ENCODE assay signal across 31 cellular contexts in genomic region chr5:180632768-180633167, GRCh38. TPM values are rescaled to one million over a fixed set of nuclear protein-coding genes. Genes with fewer than 3 reads are reported as not detected.
DNase-seq lines count a peak whose midpoint lies in the region; ATAC-seq and TF ChIP-seq lines count a peak whose summit lies in the region.
"Had no signal": no experiment of that assay in that cellular context is flagged by ENCODE, and none has a peak within 500 bp of the region (broad histone marks: within the 10 kb centered on the region; RNA-seq: fewer than 3 reads in every experiment).

No MANE protein-coding gene starts in this region.

- no peaks in the 10 kb centered on the region for H3K36me3 Mint-ChIP-seq in activated CD4-positive, alpha-beta memory T cell treated with anti-CD3 and anti-CD28 coated beads, Interleukin-2, amount 10 ng/mL, durations not matched to agents 7 days and 5 days (ENCODE audit: low read depth)
- H3K36me3 Mint-ChIP-seq: immature natural killer cell; naive thymus-derived CD8-positive, alpha-beta T cell had no signal

- 50 to 75% (median 64%) methylated on average over 10 of the region's 10 CpGs for WGBS in heart left ventricle, 4 donors

- H3K27me3 ChIP-seq in heart left ventricle = peaks cover 0 to 11% (median 0%) of the 10 kb centered on the region in 9 donors
- H3K27me3 ChIP-seq in lower lobe of right lung (ENCODE audit: low read depth) = no peaks in the 10 kb centered on the region
- H3K27me3 ChIP-seq: ovary had no signal

- POLR2A ChIA-PET in activated CD4-positive, alpha-beta memory T cell treated with anti-CD3 and anti-CD28 coated beads, Interleukin-2, amount 10 ng/mL, durations not matched to agents 7 days and 5 days (lab: Charles Lee) = no interaction called here

- no peaks in the 10 kb centered on the region for H3K9me3 ChIP-seq in heart left ventricle
- H3K9me3 ChIP-seq in lower lobe of right lung = no peaks in the 10 kb centered on the region
- H3K9me3 ChIP-seq: ovary, tibial artery had no signal

- ATAC-seq in stimulated activated naive CD8-positive, alpha-beta T cell treated with anti-CD3 and anti-CD28 coated beads, Interleukin-15, amount 100 ng/mL, for 72 hours = peak; percentile 14
- ATAC-seq in stimulated activated naive CD8-positive, alpha-beta T cell treated with anti-CD3 and anti-CD28 coated beads, Interleukin-15, Interleukin-2, amounts not matched to agents 100 U/mL and 50 U/mL, for 24 hours = no peak
- ATAC-seq in heart left ventricle = peak in 1 of 4 donors; percentile 59
- ATAC-seq in lower lobe of right lung = peak; percentile 21 to 22
- ATAC-seq: activated CD4-positive, CD25-positive, alpha-beta regulatory T cell treated with anti-CD3 and anti-CD28 coated beads, Interleukin-2, amount 50 U/mL, for 24 hours; naive thymus-derived CD8-positive, alpha-beta T cell; PC-3 had no signal

- no peak for TF ChIP-seq CTCF in heart left ventricle (IDR thresholded peaks at IDR 0.05)
- TF ChIP-seq CTCF in lower lobe of right lung (IDR thresholded peaks at IDR 0.05) = no peak

- no peak overlapping the region for H3K4me3 Mint-ChIP-seq in stimulated activated naive CD8-positive, alpha-beta T cell treated with anti-CD3 and anti-CD28 coated beads, Interleukin-15, amount 100 ng/mL, for 72 hours
- H3K4me3 Mint-ChIP-seq in activated CD4-positive, alpha-beta memory T cell treated with anti-CD3 and anti-CD28 coated beads, Interleukin-2, amount 10 ng/mL, durations not matched to agents 7 days and 5 days = no peak overlapping the region
- H3K4me3 Mint-ChIP-seq: activated naive CD4-positive, alpha-beta T cell treated with anti-CD3 and anti-CD28 coated beads for 36 hours; immature natural killer cell; naive thymus-derived CD8-positive, alpha-beta T cell had no signal

- no peaks in the 10 kb centered on the region for H3K27me3 Mint-ChIP-seq in stimulated activated naive CD8-positive, alpha-beta T cell treated with anti-CD3 and anti-CD28 coated beads, Interleukin-15, amount 100 ng/mL, for 72 hours
- no peaks in the 10 kb centered on the region for H3K27me3 Mint-ChIP-seq in activated CD4-positive, alpha-beta memory T cell treated with anti-CD3 and anti-CD28 coated beads, Interleukin-2, amount 10 ng/mL, durations not matched to agents 7 days and 5 days
- H3K27me3 Mint-ChIP-seq: naive thymus-derived CD8-positive, alpha-beta T cell had no signal

- DNase-seq in stimulated activated naive CD8-positive, alpha-beta T cell treated with anti-CD3 and anti-CD28 coated beads, Interleukin-15, amount 100 ng/mL, for 72 hours = no peak
- no peak for DNase-seq in stimulated activated naive CD8-positive, alpha-beta T cell treated with anti-CD3 and anti-CD28 coated beads, Interleukin-15, Interleukin-2, amounts not matched to agents 100 U/mL and 50 U/mL, for 24 hours
- DNase-seq in heart left ventricle (peak in 3 of 5 donors; percentile 30 to 64 (median 43)), lower lobe of right lung (peak; percentile 48), HK-2 (ENCODE audit: unreplicated experiment) (no peak), T-helper 1 cell (no peak), A172 (ENCODE audit: low spot score) (no peak)
- DNase-seq in activated CD4-positive, alpha-beta memory T cell treated with anti-CD3 and anti-CD28 coated beads, Interleukin-2, amount 10 ng/mL, durations not matched to agents 7 days and 5 days = no peak
- DNase-seq: activated CD4-positive, alpha-beta T cell treated with anti-CD3 and anti-CD28 coated beads, Interleukin-2, amount 50 U/mL, for 48 hours; activated CD8-positive, alpha-beta memory T cell treated with anti-CD3 and anti-CD28 coated beads, Interleukin-2, amount 50 U/mL, for 48 hours; activated naive CD4-positive, alpha-beta T cell treated with anti-CD3 and anti-CD28 coated beads for 36 hours; amniotic stem cell; CD8-positive, alpha-beta memory T cell; EL; H7; immature natural killer cell; Kasumi-1; midbrain; NCI-H1417 treated with DMSO at 0.1 percent for 48 hours; NCI-H2081 treated with DMSO at 0.1 percent for 48 hours; NCI-H226; NCI-H69; PC-3; SHP77; stimulated activated CD8-positive, alpha-beta memory T cell treated with anti-CD3 and anti-CD28 coated beads, Interleukin-4, amount 100 ng/mL, for 48 hours; T-helper 2 cell; tibial artery had no signal

- H3K27ac ChIP-seq in heart left ventricle = peak overlapping the region in 2 of 12 donors; percentile 19 to 20
- no peak overlapping the region for H3K27ac ChIP-seq in lower lobe of right lung
- H3K27ac ChIP-seq: ovary, tibial artery had no signal

- no peak overlapping the region for H3K27ac Mint-ChIP-seq in stimulated activated naive CD8-positive, alpha-beta T cell treated with anti-CD3 and anti-CD28 coated beads, Interleukin-15, amount 100 ng/mL, for 72 hours
- no peak overlapping the region for H3K27ac Mint-ChIP-seq in activated CD4-positive, alpha-beta memory T cell treated with anti-CD3 and anti-CD28 coated beads, Interleukin-2, amount 10 ng/mL, durations not matched to agents 7 days and 5 days
- H3K27ac Mint-ChIP-seq: activated naive CD4-positive, alpha-beta T cell treated with anti-CD3 and anti-CD28 coated beads for 36 hours; immature natural killer cell had no signal

- intact Hi-C loops in heart left ventricle (cut with DNase I) (no loop called here), lower lobe of right lung (cut with DNase I) (no loop called here)

- H3K4me3 ChIP-seq in heart left ventricle (no peak overlapping the region), lower lobe of right lung (no peak overlapping the region)
- H3K4me3 ChIP-seq: ovary, tibial artery had no signal

- CTCF ChIA-PET in activated CD4-positive, alpha-beta memory T cell treated with anti-CD3 and anti-CD28 coated beads, Interleukin-2, amount 10 ng/mL, durations not matched to agents 7 days and 5 days (lab: Charles Lee) = no interaction called here

- TF ChIP-seq POLR2A in heart left ventricle (IDR thresholded peaks at IDR 0.05) = no peak

- H3K4me1 ChIP-seq in heart left ventricle (peaks cover 0 to 15% (median 0%) of the 10 kb centered on the region in 12 donors), lower lobe of right lung (no peaks in the 10 kb centered on the region)
- H3K4me1 ChIP-seq: tibial artery had no signal

- H3K36me3 ChIP-seq in heart left ventricle (peaks cover 0 to 5% (median 0%) of the 10 kb centered on the region in 9 donors), lower lobe of right lung (peaks cover 3% of the 10 kb centered on the region)
- H3K36me3 ChIP-seq: ovary, tibial artery had no signal

- no peaks in the 10 kb centered on the region for H3K9me3 Mint-ChIP-seq in stimulated activated naive CD8-positive, alpha-beta T cell treated with anti-CD3 and anti-CD28 coated beads, Interleukin-15, amount 100 ng/mL, for 72 hours
- H3K9me3 Mint-ChIP-seq in activated CD4-positive, alpha-beta memory T cell treated with anti-CD3 and anti-CD28 coated beads, Interleukin-2, amount 10 ng/mL, durations not matched to agents 7 days and 5 days = no peaks in the 10 kb centered on the region
- H3K9me3 Mint-ChIP-seq: activated naive CD4-positive, alpha-beta T cell treated with anti-CD3 and anti-CD28 coated beads for 36 hours; CD8-positive, alpha-beta memory T cell; naive thymus-derived CD8-positive, alpha-beta T cell had no signal

- no peaks in the 10 kb centered on the region for H3K4me1 Mint-ChIP-seq in stimulated activated naive CD8-positive, alpha-beta T cell treated with anti-CD3 and anti-CD28 coated beads, Interleukin-15, amount 100 ng/mL, for 72 hours
- H3K4me1 Mint-ChIP-seq in activated CD4-positive, alpha-beta memory T cell treated with anti-CD3 and anti-CD28 coated beads, Interleukin-2, amount 10 ng/mL, durations not matched to agents 7 days and 5 days = no peaks in the 10 kb centered on the region
- H3K4me1 Mint-ChIP-seq: immature natural killer cell had no signal

RNA-seq across cellular contexts. Expression of gene FLT4, which starts 16.6 kb away (rescaled TPM):
- total RNA-seq in heart left ventricle = 10 to 100 TPM in 2 of 9 donors, 1 to 10 TPM in 7; 2.1 to 13.7 (median 6.9) TPM
- 1 to 10 TPM; 5.0 to 5.4 TPM for polyA plus RNA-seq in heart left ventricle
- total RNA-seq in lower lobe of right lung = 24.8 TPM
- under 1 TPM; 0.38 to 0.45 TPM for total RNA-seq in activated CD4-positive, alpha-beta memory T cell treated with anti-CD3 and anti-CD28 coated beads, Interleukin-2, amount 10 ng/mL, durations not matched to agents 7 days and 5 days
- 9.8 and 11.5 TPM in 2 replicates for total RNA-seq in A172 (2014; rRNA removed; shearing (Covaris generic))
- total RNA-seq: PC-3 had no signal
- polyA plus RNA-seq: fibroblast of lung had no signal

RNA-seq across cellular contexts. Expression of gene SCGB3A1, which starts 41.5 kb away (rescaled TPM):
- total RNA-seq in heart left ventricle (under 1 TPM in 1 of 9 donors, not detected in 8; 0.85 TPM), lower lobe of right lung (1,318 TPM)
- under 1 TPM; 0.22 to 0.57 TPM for polyA plus RNA-seq in heart left ventricle
- not detected for total RNA-seq in activated CD4-positive, alpha-beta memory T cell treated with anti-CD3 and anti-CD28 coated beads, Interleukin-2, amount 10 ng/mL, durations not matched to agents 7 days and 5 days
- not detected in 2 replicates for total RNA-seq in A172 (2014; rRNA removed; shearing (Covaris generic))
- total RNA-seq: activated naive CD4-positive, alpha-beta T cell treated with anti-CD3 and anti-CD28 coated beads for 36 hours; fibroblast of lung; H7; PC-3 had no signal
- polyA plus RNA-seq: fibroblast of lung; naive thymus-derived CD8-positive, alpha-beta T cell had no signal

Comparison
In these comparisons a context has a peak if more than half of its experiments do, and no peak if none do; other contexts are left out.
1. DNase-seq: peak in heart left ventricle (3 of 5) and lower lobe of right lung (single experiment); none in stimulated activated naive CD8-positive, alpha-beta T cell treated with anti-CD3 and anti-CD28 coated beads, Interleukin-15, amount 100 ng/mL, for 72 hours (0 of 2), stimulated activated naive CD8-positive, alpha-beta T cell treated with anti-CD3 and anti-CD28 coated beads, Interleukin-15, Interleukin-2, amounts not matched to agents 100 U/mL and 50 U/mL, for 24 hours (single experiment), activated CD4-positive, alpha-beta memory T cell treated with anti-CD3 and anti-CD28 coated beads, Interleukin-2, amount 10 ng/mL, durations not matched to agents 7 days and 5 days (single experiment), HK-2 (single experiment), T-helper 1 cell (0 of 5) and A172 (single experiment).
2. RNA of gene SCGB3A1, which starts 41.5 kb away (total RNA-seq): 1,318 TPM in lower lobe of right lung (single experiment); 0.85 TPM in heart left ventricle, not detected in activated CD4-positive, alpha-beta memory T cell treated with anti-CD3 and anti-CD28 coated beads, Interleukin-2, amount 10 ng/mL, durations not matched to agents 7 days and 5 days and not detected in A172; every median in the first group is over 100 times any median in the second.